In genomic region chr9:133892193-133892920, GRCh38 we compare ENCODE assay signal across 1 cellular context.
TF ChIP-seq lines count a peak whose summit lies in the region.

No MANE protein-coding gene starts in this region.

TF ChIP-seq in HepG2, 621 proteins besides CTCF, POLR2A, EP300 and RAD21 (continued from another document and continues in another):
- TF ChIP-seq USF2 (IDR thresholded peaks at IDR 0.05; ENCODE audit: low read depth, low read length) (no peak), USF2 (CRISPR knock-in tag; IDR thresholded peaks at IDR 0.05; ENCODE audit: borderline replicate concordance) (no peak; the same call in 1 of the 2 replicates), SKI (IDR thresholded peaks at IDR 0.05; ENCODE audit: partially characterized antibody) (peak; percentile 99), SCMH1 (CRISPR knock-in tag; IDR thresholded peaks at IDR 0.05; ENCODE audit: borderline replicate concordance) (no peak), LRRFIP1 (CRISPR knock-in tag; conservative IDR thresholded peaks at IDR 0.05) (0 out of 2 replicates have a peak, but pooled peaks have one; percentile 51), SP2 (CRISPR knock-in tag; IDR thresholded peaks at IDR 0.05) (no peak), SNAPC2 (CRISPR knock-in tag; IDR thresholded peaks at IDR 0.05) (peak; percentile 97), ZNF749 (CRISPR knock-in tag; IDR thresholded peaks at IDR 0.05; ENCODE audit: borderline replicate concordance) (no peak; the same call in 1 of the 2 replicates), ZNF34 (CRISPR knock-in tag; IDR thresholded peaks at IDR 0.05; ENCODE audit: borderline replicate concordance) (peak; percentile 96), ZNF292 (CRISPR knock-in tag; IDR thresholded peaks at IDR 0.05; ENCODE audit: borderline replicate concordance, low read depth) (peak; percentile 97), ZNF280B (CRISPR knock-in tag; IDR thresholded peaks at IDR 0.05; ENCODE audit: borderline replicate concordance) (no peak), CC2D1A (CRISPR knock-in tag; IDR thresholded peaks at IDR 0.05) (no peak), MIER3 (CRISPR knock-in tag; IDR thresholded peaks at IDR 0.05; ENCODE audit: borderline replicate concordance) (peak; percentile 82; the same call in 1 of the 2 replicates), ZNF230 (CRISPR knock-in tag; IDR thresholded peaks at IDR 0.05) (peak; percentile 97), ZBTB39 (CRISPR knock-in tag; IDR thresholded peaks at IDR 0.05) (no peak), GATAD2A (CRISPR knock-in tag; IDR thresholded peaks at IDR 0.05) (peak; percentile 99), ASH2L (IDR thresholded peaks at IDR 0.05; ENCODE audit: insufficient read length, low read depth, low read length) (peak; percentile 94), CEBPG (CRISPR knock-in tag; IDR thresholded peaks at IDR 0.05) (peak; percentile 69), CENPBD1 (CRISPR knock-in tag; IDR thresholded peaks at IDR 0.05; ENCODE audit: borderline replicate concordance, low read depth) (0 out of 2 replicates have a peak, but pooled peaks have one; percentile 62), ZNF431 (CRISPR knock-in tag; IDR thresholded peaks at IDR 0.05; ENCODE audit: borderline replicate concordance, low read depth) (peak; percentile 89; the same call in 1 of the 2 replicates), KDM5B (CRISPR knock-in tag; IDR thresholded peaks at IDR 0.05; ENCODE audit: borderline replicate concordance) (peak; percentile 78), ELF4 (CRISPR knock-in tag; IDR thresholded peaks at IDR 0.05; ENCODE audit: borderline replicate concordance) (no peak), ZNF775 (CRISPR knock-in tag; IDR thresholded peaks at IDR 0.05; ENCODE audit: borderline replicate concordance) (0 out of 2 replicates have a peak, but pooled peaks have one; percentile 28), ZNF83 (CRISPR knock-in tag; IDR thresholded peaks at IDR 0.05; ENCODE audit: borderline replicate concordance) (no peak), SRY (CRISPR knock-in tag; IDR thresholded peaks at IDR 0.05) (peak; percentile 88), FUBP1 (CRISPR knock-in tag; IDR thresholded peaks at IDR 0.05; ENCODE audit: borderline replicate concordance) (peak; percentile 80; the same call in 1 of the 2 replicates), ZNF263 (CRISPR knock-in tag; IDR thresholded peaks at IDR 0.05) (peak; percentile 92), BCLAF1 (IDR thresholded peaks at IDR 0.05) (no peak), MAFK (conservative IDR thresholded peaks at IDR 0.05 in 1 of 2, IDR thresholded peaks at IDR 0.05 in 1 of 2; ENCODE audit: low read length in 2 of 2) (peak; percentile 35 to 64; a peak in 3 of 4 replicates), BATF2 (CRISPR knock-in tag; IDR thresholded peaks at IDR 0.05) (peak; percentile 50; the same call in 1 of the 2 replicates), FLYWCH1 (CRISPR knock-in tag; IDR thresholded peaks at IDR 0.05) (no peak), ARNT2 (CRISPR knock-in tag; IDR thresholded peaks at IDR 0.05; ENCODE audit: low read depth) (peak; percentile 85), ZNF276 (CRISPR knock-in tag; IDR thresholded peaks at IDR 0.05; ENCODE audit: low read depth) (no peak), ATF5 (CRISPR knock-in tag; IDR thresholded peaks at IDR 0.05; ENCODE audit: low read depth) (0 out of 2 replicates have a peak, but pooled peaks have one; percentile 46), SIN3B (IDR thresholded peaks at IDR 0.05; ENCODE audit: low read length) (no peak), JUNB (CRISPR knock-in tag; IDR thresholded peaks at IDR 0.05; ENCODE audit: borderline replicate concordance) (peak; percentile 65; the same call in 1 of the 2 replicates), SRF (IDR thresholded peaks at IDR 0.05; ENCODE audit: low read depth, low read length) (peak; percentile 22; the same call in 1 of the 2 replicates), ZSCAN31 (CRISPR knock-in tag; IDR thresholded peaks at IDR 0.05; ENCODE audit: low read depth) (peak; percentile 95), TERF1 (CRISPR knock-in tag; IDR thresholded peaks at IDR 0.05) (no peak), KDM6A (CRISPR knock-in tag; IDR thresholded peaks at IDR 0.05; ENCODE audit: low read depth) (peak; percentile 100), MAF1 (CRISPR knock-in tag; IDR thresholded peaks at IDR 0.05; ENCODE audit: borderline replicate concordance) (no peak), U2AF1 (optimal IDR thresholded peaks at IDR 0.05; ENCODE audit: low read depth, low read length) (no peak), SNAI1 (CRISPR knock-in tag; IDR thresholded peaks at IDR 0.05; ENCODE audit: borderline replicate concordance) (peak; percentile 97), ZFP62 (CRISPR knock-in tag; IDR thresholded peaks at IDR 0.05) (no peak), NFIC (IDR thresholded peaks at IDR 0.05; ENCODE audit: low read length) (no peak)
